ENCODE assay signal across 20 cellular contexts in genomic region chr3:52191663-52192062, GRCh38. TPM values are rescaled to one million over a fixed set of nuclear protein-coding genes. Genes with fewer than 3 reads are reported as not detected.
DNase-seq lines count a peak whose midpoint lies in the region; ATAC-seq and TF ChIP-seq lines count a peak whose summit lies in the region.
"Had no signal": no experiment of that assay in that cellular context is flagged by ENCODE, and none has a peak within 500 bp of the region (broad histone marks: within the 10 kb centered on the region; RNA-seq: fewer than 3 reads in every experiment).

No MANE protein-coding gene starts in this region.

- 0 out of 2 replicates have a peak overlapping the region, but pooled peaks have one; percentile 9 for H2AK5ac ChIP-seq in IMR-90 (ENCODE audit: low read depth, low read length)

- intact Hi-C loops in activated CD8-positive, alpha-beta T cell treated with anti-CD3 and anti-CD28 coated beads for 36 hours (cut with micrococcal nuclease), result no loop called here
- intact Hi-C loops in IMR-90 (cut with micrococcal nuclease), result no loop called here
- intact Hi-C loops in lower lobe of right lung (cut with DNase I), result no loop called here

- WGBS in IMR-90 (ENCODE audit: extremely low coverage in 2 of 2, insufficient read length in 1 of 2), 2 experiments, result 80% methylated on average over 1 of the region's 4 CpGs; no CpG with 5 or more reads in 1 of the 2 experiments

- H3K4me3 ChIP-seq in IMR-90 (ENCODE audit: insufficient read depth, low read depth, low read length) (no peak overlapping the region), lower lobe of right lung (no peak overlapping the region)

- no peak overlapping the region for H4K5ac ChIP-seq in IMR-90 (ENCODE audit: low read depth, low read length)

- in situ Hi-C loops in IMR-90 (cut with MboI; ENCODE audit: low sequenced_read_pairs), result no loop called here

- H3K18ac ChIP-seq in IMR-90 (ENCODE audit: low read depth, low read length), result no peak overlapping the region

- POLR2A ChIA-PET in activated CD8-positive, alpha-beta T cell treated with anti-CD3 and anti-CD28 coated beads, Interleukin-2, amount 10 ng/mL, durations not matched to agents 7 days and 5 days (lab: Charles Lee), result no interaction called here
- POLR2A ChIA-PET in activated CD8-positive, alpha-beta T cell treated with anti-CD3 and anti-CD28 coated beads for 36 hours (lab: Charles Lee), result no interaction called here
- POLR2A ChIA-PET in IMR-90 (lab: Charles Lee; ENCODE audit: unreplicated experiment), result no interaction called here

- no peak overlapping the region for H3K9ac ChIP-seq in IMR-90 (ENCODE audit: low read depth, low read length)

- dilution Hi-C loops in IMR-90 (cut with HindIII; ENCODE audit: low sequenced_read_pairs, unreplicated experiment), result no loop called here

- no peak overlapping the region for H4K91ac ChIP-seq in IMR-90 (ENCODE audit: insufficient read depth, low read depth, low read length)

- H3K79me1 ChIP-seq in IMR-90 (ENCODE audit: low read depth in 1 of 2, low read length in 2 of 2), result peaks cover 0 to 3% of the 10 kb centered on the region in 2 experiments; a peak in 1 of 4 replicates

- peak overlapping the region; percentile 4 for H3K27ac Mint-ChIP-seq in activated CD8-positive, alpha-beta T cell treated with anti-CD3 and anti-CD28 coated beads, Interleukin-2, amount 10 ng/mL, durations not matched to agents 7 days and 5 days
- no peak overlapping the region for H3K27ac Mint-ChIP-seq in activated CD8-positive, alpha-beta T cell treated with anti-CD3 and anti-CD28 coated beads for 36 hours
- peak overlapping the region; percentile 60 for H3K27ac Mint-ChIP-seq in stimulated activated naive B cell treated with anti-CD40 and anti-IgM and Interleukin-4, amounts not matched to agents 10 μg/mL and 1 μg/mL and 100 μg/mL, for 72 hours
- H3K27ac Mint-ChIP-seq: CD14-positive monocyte; CD8-positive, alpha-beta T cell; HFFc6 had no signal

- no peak for TF ChIP-seq CTCF in activated CD8-positive, alpha-beta T cell treated with anti-CD3 and anti-CD28 coated beads for 36 hours (IDR thresholded peaks at IDR 0.05)
- TF ChIP-seq CTCF in IMR-90 (conservative IDR thresholded peaks at IDR 0.05; ENCODE audit: low read depth, low read length), result no peak
- no peak for TF ChIP-seq CTCF in lower lobe of right lung (IDR thresholded peaks at IDR 0.05)

- no peak overlapping the region; the same call in 1 of the 2 replicates for H3K4ac ChIP-seq in IMR-90 (ENCODE audit: low read depth, low read length)

- H3K36me3 Mint-ChIP-seq in activated CD8-positive, alpha-beta T cell treated with anti-CD3 and anti-CD28 coated beads, Interleukin-2, amount 10 ng/mL, durations not matched to agents 7 days and 5 days (ENCODE audit: low read depth), result no peaks in the 10 kb centered on the region
- H3K36me3 Mint-ChIP-seq in activated CD8-positive, alpha-beta T cell treated with anti-CD3 and anti-CD28 coated beads for 36 hours (ENCODE audit: low read depth), result no peaks in the 10 kb centered on the region
- H3K36me3 Mint-ChIP-seq in stimulated activated naive B cell treated with anti-CD40 and anti-IgM and Interleukin-4, amounts not matched to agents 10 μg/mL and 1 μg/mL and 100 μg/mL, for 72 hours, result no peaks in the 10 kb centered on the region
- H3K36me3 Mint-ChIP-seq: CD8-positive, alpha-beta T cell had no signal

- H4K8ac ChIP-seq in IMR-90 (ENCODE audit: low read depth in 2 of 2, low read length in 2 of 2), result no peak overlapping the region

- no peak overlapping the region; the same call in 2 of the 3 replicates for H2BK15ac ChIP-seq in IMR-90 (ENCODE audit: low read depth, low read length)

- H3K4me1 Mint-ChIP-seq in activated CD8-positive, alpha-beta T cell treated with anti-CD3 and anti-CD28 coated beads, Interleukin-2, amount 10 ng/mL, durations not matched to agents 7 days and 5 days (ENCODE audit: low read depth), result peaks cover 26% of the 10 kb centered on the region
- peaks cover 8% of the 10 kb centered on the region for H3K4me1 Mint-ChIP-seq in activated CD8-positive, alpha-beta T cell treated with anti-CD3 and anti-CD28 coated beads for 36 hours (ENCODE audit: low read depth)
- peaks cover 8 to 9% of the 10 kb centered on the region in 2 donors for H3K4me1 Mint-ChIP-seq in stimulated activated naive B cell treated with anti-CD40 and anti-IgM and Interleukin-4, amounts not matched to agents 10 μg/mL and 1 μg/mL and 100 μg/mL, for 72 hours

- no peak overlapping the region for H3K14ac ChIP-seq in IMR-90 (replicated peaks; ENCODE audit: low read depth, low read length)

- no peak overlapping the region for H3K4me3 Mint-ChIP-seq in activated CD8-positive, alpha-beta T cell treated with anti-CD3 and anti-CD28 coated beads, Interleukin-2, amount 10 ng/mL, durations not matched to agents 7 days and 5 days
- no peak overlapping the region for H3K4me3 Mint-ChIP-seq in activated CD8-positive, alpha-beta T cell treated with anti-CD3 and anti-CD28 coated beads for 36 hours
- no peak overlapping the region for H3K4me3 Mint-ChIP-seq in stimulated activated naive B cell treated with anti-CD40 and anti-IgM and Interleukin-4, amounts not matched to agents 10 μg/mL and 1 μg/mL and 100 μg/mL, for 72 hours
- H3K4me3 Mint-ChIP-seq: CD14-positive monocyte; CD8-positive, alpha-beta T cell; HFFc6 had no signal

- H3K27me3 ChIP-seq in IMR-90 (ENCODE audit: control insufficient read depth, insufficient read depth, low read length) (no peaks in the 10 kb centered on the region), lower lobe of right lung (ENCODE audit: low read depth) (no peaks in the 10 kb centered on the region)

- TF ChIP-seq POLR2A in IMR-90 (IDR thresholded peaks at IDR 0.05; ENCODE audit: low read depth, low read length), result no peak

- H2BK120ac ChIP-seq in IMR-90 (ENCODE audit: low read depth, low read length), result no peak overlapping the region

- H3K4me2 ChIP-seq in IMR-90 (ENCODE audit: low read depth, low read length), result no peak overlapping the region

- no peak overlapping the region for H2BK20ac ChIP-seq in IMR-90 (ENCODE audit: low read depth, low read length)

- H3K23ac ChIP-seq in IMR-90 (ENCODE audit: low read depth, low read length), result no peak overlapping the region

- peaks cover 33% of the 10 kb centered on the region for H3K4me1 ChIP-seq in IMR-90 (ENCODE audit: control insufficient read depth, insufficient read depth, low read length)
- peaks cover 54% of the 10 kb centered on the region for H3K4me1 ChIP-seq in lower lobe of right lung

- no peak overlapping the region for H3K56ac ChIP-seq in IMR-90 (ENCODE audit: extremely low read depth, insufficient read depth, low read length)

- ATAC-seq in activated CD8-positive, alpha-beta T cell treated with anti-CD3 and anti-CD28 coated beads, Interleukin-2, amount 10 ng/mL, durations not matched to agents 7 days and 5 days, result no peak
- ATAC-seq in activated CD8-positive, alpha-beta T cell treated with anti-CD3 and anti-CD28 coated beads for 36 hours, result no peak
- ATAC-seq in IMR-90 (ENCODE audit: low read depth), result no peak
- ATAC-seq in lower lobe of right lung, result no peak
- no peak for ATAC-seq in stimulated activated naive B cell treated with anti-CD40 and anti-IgM and Interleukin-4, amounts not matched to agents 10 μg/mL and 1 μg/mL and 100 μg/mL, for 72 hours (replicated peaks)
- ATAC-seq: CD8-positive, alpha-beta T cell; HepG2 had no signal

- no peak overlapping the region for H2AK9ac ChIP-seq in IMR-90 (replicated peaks; ENCODE audit: low read depth, low read length, poor library complexity)

- CTCF ChIA-PET in activated CD8-positive, alpha-beta T cell treated with anti-CD3 and anti-CD28 coated beads, Interleukin-2, amount 10 ng/mL, durations not matched to agents 7 days and 5 days (lab: Charles Lee), result no interaction called here
- CTCF ChIA-PET in activated CD8-positive, alpha-beta T cell treated with anti-CD3 and anti-CD28 coated beads for 36 hours (lab: Charles Lee), result interaction anchor here (1.2 kb wide), 1 partner anchor 220 kb away, joined by 3 read pairs; no protein-coding TSS in a partner anchor
- CTCF ChIA-PET in IMR-90 (lab: Yijun Ruan, JAX), result no interaction called here

- TF ChIP-seq RAD21 in IMR-90 (IDR thresholded peaks at IDR 0.05; ENCODE audit: low read length), result no peak

- no peaks in the 10 kb centered on the region for H3K36me3 ChIP-seq in IMR-90 (ENCODE audit: control insufficient read depth, insufficient read depth, low read length)
- no peaks in the 10 kb centered on the region for H3K36me3 ChIP-seq in lower lobe of right lung

- H4K20me1 ChIP-seq in IMR-90 (ENCODE audit: insufficient read depth, low read length), result no peaks in the 10 kb centered on the region

- H3K27ac ChIP-seq in IMR-90 (ENCODE audit: insufficient read depth, low read length), result no peak overlapping the region
- H3K27ac ChIP-seq in lower lobe of right lung, result peak overlapping the region; percentile 41
- H3K27ac ChIP-seq: 22Rv1 had no signal

- H3K9me1 ChIP-seq in IMR-90 (ENCODE audit: insufficient read depth, low read length), result peaks cover 24% of the 10 kb centered on the region

- H3K27me3 Mint-ChIP-seq in activated CD8-positive, alpha-beta T cell treated with anti-CD3 and anti-CD28 coated beads, Interleukin-2, amount 10 ng/mL, durations not matched to agents 7 days and 5 days (ENCODE audit: low read depth), result no peaks in the 10 kb centered on the region
- H3K27me3 Mint-ChIP-seq in activated CD8-positive, alpha-beta T cell treated with anti-CD3 and anti-CD28 coated beads for 36 hours, result no peaks in the 10 kb centered on the region
- no peaks in the 10 kb centered on the region for H3K27me3 Mint-ChIP-seq in stimulated activated naive B cell treated with anti-CD40 and anti-IgM and Interleukin-4, amounts not matched to agents 10 μg/mL and 1 μg/mL and 100 μg/mL, for 72 hours

- no peak for DNase-seq in activated CD8-positive, alpha-beta T cell treated with anti-CD3 and anti-CD28 coated beads, Interleukin-2, amount 10 ng/mL, durations not matched to agents 7 days and 5 days
- no peak for DNase-seq in activated CD8-positive, alpha-beta T cell treated with anti-CD3 and anti-CD28 coated beads for 36 hours
- no peak for DNase-seq in IMR-90
- no peak for DNase-seq in lower lobe of right lung
- no peak for DNase-seq in stimulated activated naive B cell treated with anti-CD40 and anti-IgM and Interleukin-4, amounts not matched to agents 10 μg/mL and 1 μg/mL and 100 μg/mL, for 72 hours
- DNase-seq in dermis blood vessel endothelial cell, result no peak
- no peak for DNase-seq in stimulated activated naive CD4-positive, alpha-beta T cell (lab: John Stamatoyannopoulos, UW)
- DNase-seq: CD8-positive, alpha-beta T cell; COR-L47; DMS153; DMS79 treated with DMSO at 0.1 percent for 48 hours; EL; GDM1; GOT3; HCEC 1CT; HFFc6 had no signal

- no peak overlapping the region for H2AFZ ChIP-seq in IMR-90 (replicated peaks; ENCODE audit: low read length, poor library complexity)

- H3K9me3 Mint-ChIP-seq in activated CD8-positive, alpha-beta T cell treated with anti-CD3 and anti-CD28 coated beads, Interleukin-2, amount 10 ng/mL, durations not matched to agents 7 days and 5 days (ENCODE audit: insufficient read depth), result no peaks in the 10 kb centered on the region
- no peaks in the 10 kb centered on the region for H3K9me3 Mint-ChIP-seq in activated CD8-positive, alpha-beta T cell treated with anti-CD3 and anti-CD28 coated beads for 36 hours
- H3K9me3 Mint-ChIP-seq in stimulated activated naive B cell treated with anti-CD40 and anti-IgM and Interleukin-4, amounts not matched to agents 10 μg/mL and 1 μg/mL and 100 μg/mL, for 72 hours, result no peaks in the 10 kb centered on the region
- H3K9me3 Mint-ChIP-seq: CD14-positive monocyte; CD8-positive, alpha-beta T cell; HFFc6 had no signal

- H2BK5ac ChIP-seq in IMR-90 (ENCODE audit: low read depth, low read length, poor library complexity, severe bottlenecking), result no peak overlapping the region

- BruUV-seq in IMR-90 (replicated peaks; lab: Mats Ljungman, UMichigan), result no TSS peak

- H3K9me3 ChIP-seq in IMR-90 (ENCODE audit: control insufficient read depth, insufficient read depth, low read length) (no peaks in the 10 kb centered on the region), lower lobe of right lung (no peaks in the 10 kb centered on the region)

RNA-seq across cellular contexts. Expression of gene ALAS1, which starts 6.3 kb away (rescaled TPM):
- total RNA-seq in activated CD8-positive, alpha-beta T cell treated with anti-CD3 and anti-CD28 coated beads, Interleukin-2, amount 10 ng/mL, durations not matched to agents 7 days and 5 days, result 10 to 100 TPM; 57.7 to 60.8 TPM
- 10 to 100 TPM; 54.3 to 54.6 TPM for total RNA-seq in activated CD8-positive, alpha-beta T cell treated with anti-CD3 and anti-CD28 coated beads for 36 hours
- total RNA-seq in IMR-90 (2012; rRNA removed) (29.7 and 32.8 TPM in 2 replicates), lower lobe of right lung (103 TPM), dermis blood vessel endothelial cell (41.0 and 51.7 TPM in 2 replicates)
- 47.2 and 47.8 TPM in 2 replicates for polyA plus RNA-seq in IMR-90 (2012; rRNA removed)
- 34.1 and 38.0 TPM in 2 replicates for polyA plus RNA-seq in IMR-90 (2012; cell fraction: cytosol; rRNA removed)
- polyA plus RNA-seq in IMR-90 (2012; cell fraction: nucleus; rRNA removed; ENCODE audit: low replicate concordance), result 38.1 and 45.9 TPM in 2 replicates

RNA-seq across cellular contexts. Expression of gene TLR9, which starts 33.8 kb away (rescaled TPM):
- under 1 TPM; 0.52 to 0.79 TPM for total RNA-seq in activated CD8-positive, alpha-beta T cell treated with anti-CD3 and anti-CD28 coated beads, Interleukin-2, amount 10 ng/mL, durations not matched to agents 7 days and 5 days
- total RNA-seq in activated CD8-positive, alpha-beta T cell treated with anti-CD3 and anti-CD28 coated beads for 36 hours, result 1 to 10 TPM; 2.0 TPM
- total RNA-seq in IMR-90 (2012; rRNA removed) (not detected in 2 replicates), lower lobe of right lung (1.0 TPM), dermis blood vessel endothelial cell (under 0.01 TPM in 1 of 2 replicates, not detected in the other)
- polyA plus RNA-seq in IMR-90 (2012; rRNA removed), result 0.03 TPM in 1 of 2 replicates, not detected in the other
- 0.01 TPM in 1 of 2 replicates, not detected in the other for polyA plus RNA-seq in IMR-90 (2012; cell fraction: cytosol; rRNA removed)
- polyA plus RNA-seq in IMR-90 (2012; cell fraction: nucleus; rRNA removed; ENCODE audit: low replicate concordance), result 0.15 TPM in 2 replicates
- total RNA-seq: A673, HepG2, HFFc6 had no signal
- polyA plus RNA-seq: CD14-positive monocyte, HepG2 had no signal

RNA-seq across cellular contexts. Expression of gene POC1A, which starts 37.4 kb away (rescaled TPM):
- total RNA-seq in activated CD8-positive, alpha-beta T cell treated with anti-CD3 and anti-CD28 coated beads, Interleukin-2, amount 10 ng/mL, durations not matched to agents 7 days and 5 days, result 10 to 100 TPM; 31.7 to 32.3 TPM
- 10 to 100 TPM; 21.2 to 23.5 TPM for total RNA-seq in activated CD8-positive, alpha-beta T cell treated with anti-CD3 and anti-CD28 coated beads for 36 hours
- total RNA-seq in IMR-90 (2012; rRNA removed) (8.3 and 10.6 TPM in 2 replicates), lower lobe of right lung (2.7 TPM), dermis blood vessel endothelial cell (3.7 and 17.6 TPM in 2 replicates)
- polyA plus RNA-seq in IMR-90 (2012; rRNA removed), result 11.5 TPM in 2 replicates
- 9.0 and 9.3 TPM in 2 replicates for polyA plus RNA-seq in IMR-90 (2012; cell fraction: cytosol; rRNA removed)
- 5.2 and 10.5 TPM in 2 replicates for polyA plus RNA-seq in IMR-90 (2012; cell fraction: nucleus; rRNA removed; ENCODE audit: low replicate concordance)

RNA-seq across cellular contexts. Expression of gene TWF2, which starts 47.3 kb away (rescaled TPM):
- 100 to 1,000 TPM; 154 to 162 TPM for total RNA-seq in activated CD8-positive, alpha-beta T cell treated with anti-CD3 and anti-CD28 coated beads, Interleukin-2, amount 10 ng/mL, durations not matched to agents 7 days and 5 days
- total RNA-seq in activated CD8-positive, alpha-beta T cell treated with anti-CD3 and anti-CD28 coated beads for 36 hours, result 100 to 1,000 TPM; 137 TPM
- total RNA-seq in IMR-90 (2012; rRNA removed) (105 and 111 TPM in 2 replicates), lower lobe of right lung (62.2 TPM), dermis blood vessel endothelial cell (144 and 147 TPM in 2 replicates)
- 145 and 158 TPM in 2 replicates for polyA plus RNA-seq in IMR-90 (2012; rRNA removed)
- polyA plus RNA-seq in IMR-90 (2012; cell fraction: cytosol; rRNA removed), result 165 and 194 TPM in 2 replicates
- 62.0 and 123 TPM in 2 replicates for polyA plus RNA-seq in IMR-90 (2012; cell fraction: nucleus; rRNA removed; ENCODE audit: low replicate concordance)

RNA-seq across cellular contexts. Expression of gene PPM1M, which starts 53.9 kb away (rescaled TPM):
- total RNA-seq in activated CD8-positive, alpha-beta T cell treated with anti-CD3 and anti-CD28 coated beads, Interleukin-2, amount 10 ng/mL, durations not matched to agents 7 days and 5 days, result 10 to 100 TPM; 90.7 to 91.9 TPM
- 100 to 1,000 TPM in 1 of 2 experiments, 10 to 100 TPM in 1; 94.3 to 100 TPM for total RNA-seq in activated CD8-positive, alpha-beta T cell treated with anti-CD3 and anti-CD28 coated beads for 36 hours
- 12.2 and 13.1 TPM in 2 replicates for total RNA-seq in IMR-90 (2012; rRNA removed)
- polyA plus RNA-seq in IMR-90 (2012; rRNA removed), result 15.4 and 18.1 TPM in 2 replicates
- 12.1 and 14.9 TPM in 2 replicates for polyA plus RNA-seq in IMR-90 (2012; cell fraction: cytosol; rRNA removed)
- 51.7 and 53.1 TPM in 2 replicates for polyA plus RNA-seq in IMR-90 (2012; cell fraction: nucleus; rRNA removed; ENCODE audit: low replicate concordance)
- 53.4 TPM for total RNA-seq in lower lobe of right lung
- total RNA-seq in dermis blood vessel endothelial cell, result 20.6 and 25.0 TPM in 2 replicates
